ENCODE assay signal across 23 cellular contexts in genomic region chr14:60257862-60258261, GRCh38. TPM values are rescaled to one million over a fixed set of nuclear protein-coding genes. Genes with fewer than 3 reads are reported as not detected.
DNase-seq lines count a peak whose midpoint lies in the region; ATAC-seq and TF ChIP-seq lines count a peak whose summit lies in the region.
"Had no signal": no experiment of that assay in that cellular context is flagged by ENCODE, and none has a peak within 500 bp of the region (broad histone marks: within the 10 kb centered on the region; RNA-seq: fewer than 3 reads in every experiment).

No MANE protein-coding gene starts in this region.

- H2BK15ac ChIP-seq in IMR-90 (ENCODE audit: low read depth, low read length) = no peak overlapping the region

- no peak overlapping the region for H2BK20ac ChIP-seq in IMR-90 (ENCODE audit: low read depth, low read length)

- intact Hi-C loops in IMR-90 (cut with micrococcal nuclease) = no loop called here

- H2AFZ ChIP-seq in IMR-90 (replicated peaks; ENCODE audit: low read length, poor library complexity) = no peak overlapping the region
- H2AFZ ChIP-seq: GM23248 had no signal

- H3K27me3 Mint-ChIP-seq in activated T-cell treated with anti-CD3 and anti-CD28 coated beads, Interleukin-2, amount 50 U/mL, for 4 hours (ENCODE audit: low read depth) = no peaks in the 10 kb centered on the region
- H3K27me3 Mint-ChIP-seq in naive thymus-derived CD8-positive, alpha-beta T cell = no peaks in the 10 kb centered on the region
- H3K27me3 Mint-ChIP-seq: CD4-positive, CD25-positive, alpha-beta regulatory T cell had no signal

- 0 out of 2 replicates have a peak overlapping the region, but pooled peaks have one; percentile 18 for H3K23ac ChIP-seq in IMR-90 (ENCODE audit: low read depth, low read length)

- H3K36me3 Mint-ChIP-seq in activated T-cell treated with anti-CD3 and anti-CD28 coated beads, Interleukin-2, amount 50 U/mL, for 4 hours (ENCODE audit: insufficient read depth) = peaks cover 3% of the 10 kb centered on the region
- H3K36me3 Mint-ChIP-seq in naive thymus-derived CD8-positive, alpha-beta T cell = peaks cover 0 to 4% (median 0%) of the 10 kb centered on the region in 3 donors

- no peak overlapping the region for H2AK5ac ChIP-seq in IMR-90 (ENCODE audit: low read depth, low read length)

- no peak overlapping the region for H4K8ac ChIP-seq in IMR-90 (ENCODE audit: low read depth in 2 of 2, low read length in 2 of 2)

- no peak overlapping the region for H2BK120ac ChIP-seq in IMR-90 (ENCODE audit: low read depth, low read length)

- in situ Hi-C loops in IMR-90 (cut with MboI; ENCODE audit: low sequenced_read_pairs) = no loop called here

- no peak overlapping the region for H3K18ac ChIP-seq in IMR-90 (ENCODE audit: low read depth, low read length)

- no CpG with 5 or more reads among the region's 1 CpG for WGBS in IMR-90 (ENCODE audit: extremely low coverage in 2 of 2, insufficient read length in 1 of 2), 2 experiments

- dilution Hi-C loops in IMR-90 (cut with HindIII; ENCODE audit: low sequenced_read_pairs, unreplicated experiment) = no loop called here

- TF ChIP-seq CTCF in IMR-90 (conservative IDR thresholded peaks at IDR 0.05; ENCODE audit: low read depth, low read length) (no peak), omental fat pad (IDR thresholded peaks at IDR 0.05) (no peak)

- H3K9me1 ChIP-seq in IMR-90 (ENCODE audit: insufficient read depth, low read length) = no peaks in the 10 kb centered on the region

- no peaks in the 10 kb centered on the region for H3K9me3 ChIP-seq in IMR-90 (ENCODE audit: control insufficient read depth, insufficient read depth, low read length)
- H3K9me3 ChIP-seq: SJCRH30 had no signal

- no peaks in the 10 kb centered on the region for H3K9me3 Mint-ChIP-seq in activated T-cell treated with anti-CD3 and anti-CD28 coated beads, Interleukin-2, amount 50 U/mL, for 4 hours
- H3K9me3 Mint-ChIP-seq in naive thymus-derived CD8-positive, alpha-beta T cell = peaks cover 0 to 2% (median 0%) of the 10 kb centered on the region in 9 donors

- H3K27ac ChIP-seq in IMR-90 (ENCODE audit: insufficient read depth, low read length) = no peak overlapping the region
- H3K27ac ChIP-seq: BLaER1, GM23248, KMS-11, SJCRH30 had no signal

- 0 out of 2 replicates have a peak, but pooled peaks cover 2% of the 10 kb centered on the region for H3K4me1 ChIP-seq in IMR-90 (ENCODE audit: control insufficient read depth, insufficient read depth, low read length)
- H3K4me1 ChIP-seq: BLaER1, SJCRH30 had no signal

- H3K14ac ChIP-seq in IMR-90 (replicated peaks; ENCODE audit: low read depth, low read length) = no peak overlapping the region

- CTCF ChIA-PET in IMR-90 (lab: Yijun Ruan, JAX) = no interaction called here

- no peak overlapping the region for H3K27ac Mint-ChIP-seq in naive thymus-derived CD8-positive, alpha-beta T cell
- H3K27ac Mint-ChIP-seq: CD4-positive, CD25-positive, alpha-beta regulatory T cell had no signal

- no peak overlapping the region for H2BK5ac ChIP-seq in IMR-90 (ENCODE audit: low read depth, low read length, poor library complexity, severe bottlenecking)

- POLR2A ChIA-PET in IMR-90 (lab: Charles Lee; ENCODE audit: unreplicated experiment) = interaction anchor here (0.5 kb wide), 1 partner anchor 1575 kb away, joined by 7 read pairs; no protein-coding TSS in a partner anchor
- POLR2A ChIA-PET in naive thymus-derived CD8-positive, alpha-beta T cell (lab: Charles Lee) = interaction anchor here (1.0 kb wide), 1 partner anchor 10 kb away, joined by 3 read pairs; no protein-coding TSS in a partner anchor

- H3K27me3 ChIP-seq in IMR-90 (ENCODE audit: control insufficient read depth, insufficient read depth, low read length) = no peaks in the 10 kb centered on the region
- H3K27me3 ChIP-seq: BLaER1, SJCRH30 had no signal

- no peaks in the 10 kb centered on the region for H3K36me3 ChIP-seq in IMR-90 (ENCODE audit: control insufficient read depth, insufficient read depth, low read length)
- H3K36me3 ChIP-seq: SJCRH30 had no signal

- H3K4me1 Mint-ChIP-seq in activated T-cell treated with anti-CD3 and anti-CD28 coated beads, Interleukin-2, amount 50 U/mL, for 4 hours (ENCODE audit: low read depth) = peaks cover 49% of the 10 kb centered on the region
- H3K4me1 Mint-ChIP-seq in naive thymus-derived CD8-positive, alpha-beta T cell = peaks cover 26 to 76% (median 63%) of the 10 kb centered on the region in 4 donors

- BruUV-seq in IMR-90 (replicated peaks; lab: Mats Ljungman, UMichigan) = no TSS peak

- no peak for TF ChIP-seq RAD21 in IMR-90 (IDR thresholded peaks at IDR 0.05; ENCODE audit: low read length)

- H3K56ac ChIP-seq in IMR-90 (ENCODE audit: extremely low read depth, insufficient read depth, low read length) = no peak overlapping the region

- no peak overlapping the region for H3K4me3 ChIP-seq in IMR-90 (ENCODE audit: insufficient read depth, low read depth, low read length)
- H3K4me3 ChIP-seq: BLaER1, GM23248, SJCRH30 had no signal

- DNase-seq in activated T-cell treated with anti-CD3 and anti-CD28 coated beads, Interleukin-2, amount 50 U/mL, for 4 hours = no peak
- no peak for DNase-seq in activated T-cell treated with anti-CD3 and anti-CD28 coated beads, Interleukin-2, amount 50 U/mL, for 48 hours
- DNase-seq in IMR-90 = no peak
- DNase-seq in naive thymus-derived CD8-positive, alpha-beta T cell = no peak
- no peak for DNase-seq in NCI-H187 (lab: John Stamatoyannopoulos, UW)
- DNase-seq in activated CD8-positive, alpha-beta memory T cell treated with anti-CD3 and anti-CD28 coated beads for 24 hours = no peak
- DNase-seq in omental fat pad (ENCODE audit: low spot score) = no peak
- DNase-seq: GDM1, GM23248, H7, NCI-H1092, NCI-H1417 treated with DMSO at 0.1 percent for 48 hours, NCI-H187 treated with DMSO at 0.1 percent for 48 hours, NCI-H2171 treated with DMSO at 0.1 percent for 48 hours, NCI-H345, NCI-H510A treated with DMSO at 0.1 percent for 48 hours, NCI-H748 treated with DMSO at 0.1 percent for 48 hours, PC-3, SJCRH30 had no signal

- no peak overlapping the region for H3K4ac ChIP-seq in IMR-90 (ENCODE audit: low read depth, low read length)

- no peak overlapping the region for H3K4me3 Mint-ChIP-seq in activated T-cell treated with anti-CD3 and anti-CD28 coated beads, Interleukin-2, amount 50 U/mL, for 4 hours
- H3K4me3 Mint-ChIP-seq in naive thymus-derived CD8-positive, alpha-beta T cell = no peak overlapping the region
- H3K4me3 Mint-ChIP-seq: CD4-positive, CD25-positive, alpha-beta regulatory T cell had no signal

- H3K9ac ChIP-seq in IMR-90 (ENCODE audit: low read depth, low read length) = no peak overlapping the region
- H3K9ac ChIP-seq: BLaER1, GM23248, KMS-11 had no signal

- H2AK9ac ChIP-seq in IMR-90 (replicated peaks; ENCODE audit: low read depth, low read length, poor library complexity) = no peak overlapping the region

- H4K5ac ChIP-seq in IMR-90 (ENCODE audit: low read depth, low read length) = no peak overlapping the region

- no peak overlapping the region for H4K91ac ChIP-seq in IMR-90 (ENCODE audit: insufficient read depth, low read depth, low read length)

- H3K4me2 ChIP-seq in IMR-90 (ENCODE audit: low read depth, low read length) = no peak overlapping the region
- H3K4me2 ChIP-seq: BLaER1, KMS-11 had no signal

- H3K79me1 ChIP-seq in IMR-90 (ENCODE audit: low read depth in 1 of 2, low read length in 2 of 2) = peaks cover 22 to 45% of the 10 kb centered on the region in 2 experiments

- peak; percentile 35 to 37 for ATAC-seq in activated T-cell treated with anti-CD3 and anti-CD28 coated beads, Interleukin-2, amount 50 U/mL, for 4 hours
- ATAC-seq in GM18498 (IDR thresholded peaks at IDR 0.05; ENCODE audit: unreplicated experiment) (peak; percentile 82), IMR-90 (ENCODE audit: low read depth) (no peak), omental fat pad (ENCODE audit: low FRiP score) (no peak)
- ATAC-seq in naive thymus-derived CD8-positive, alpha-beta T cell = peak; percentile 33 to 53
- ATAC-seq: PC-3 had no signal

- H4K20me1 ChIP-seq in IMR-90 (ENCODE audit: insufficient read depth, low read length) = peaks cover 50% of the 10 kb centered on the region

- no peak for TF ChIP-seq POLR2A in IMR-90 (IDR thresholded peaks at IDR 0.05; ENCODE audit: low read depth, low read length)

TF ChIP-seq in IMR-90, 13 proteins besides CTCF, POLR2A, EP300 and RAD21 (continues in another document):
- no peak for TF ChIP-seq BHLHE40 (IDR thresholded peaks at IDR 0.05; ENCODE audit: low read depth, low read length)
- no peak for TF ChIP-seq MAZ (IDR thresholded peaks at IDR 0.05; ENCODE audit: borderline replicate concordance, low read depth, low read length)
- TF ChIP-seq MXI1 (IDR thresholded peaks at IDR 0.05; ENCODE audit: borderline replicate concordance, low read depth, low read length) = no peak
- no peak for TF ChIP-seq USF2 (IDR thresholded peaks at IDR 0.05; ENCODE audit: low read depth, low read length)
- TF ChIP-seq MAFK (IDR thresholded peaks at IDR 0.05; ENCODE audit: low read depth, low read length) = no peak
- no peak for TF ChIP-seq RFX5 (IDR thresholded peaks at IDR 0.05; ENCODE audit: low read depth, low read length)
- no peak for TF ChIP-seq CEBPB (IDR thresholded peaks at IDR 0.05; ENCODE audit: low read depth, low read length)
- TF ChIP-seq RCOR1 (IDR thresholded peaks at IDR 0.05; ENCODE audit: insufficient replicate concordance, low read length) = no peak
- TF ChIP-seq FOS (IDR thresholded peaks at IDR 0.05; ENCODE audit: low read depth, low read length) = no peak
- no peak for TF ChIP-seq NFE2L2 (IDR thresholded peaks at IDR 0.05; ENCODE audit: low read depth, low read length)

RNA-seq across cellular contexts. Expression of gene PPM1A, which starts 8.8 kb away (rescaled TPM):
- 10 to 100 TPM; 39.3 to 40.4 (median 40.0) TPM for total RNA-seq in activated T-cell treated with anti-CD3 and anti-CD28 coated beads, Interleukin-2, amount 50 U/mL, for 4 hours
- total RNA-seq in IMR-90 (2012; rRNA removed) (14.3 and 22.8 TPM in 2 replicates), omental fat pad (10 to 100 TPM; 37.2 to 53.8 (median 38.9) TPM)
- 11.3 and 15.1 TPM in 2 replicates for polyA plus RNA-seq in IMR-90 (2012; rRNA removed)
- 1.1 and 1.8 TPM in 2 replicates for polyA plus RNA-seq in IMR-90 (2012; cell fraction: cytosol; rRNA removed)
- 3.0 and 35.6 TPM in 2 replicates for polyA plus RNA-seq in IMR-90 (2012; cell fraction: nucleus; rRNA removed; ENCODE audit: low replicate concordance)
- 10 to 100 TPM; 47.5 to 48.3 TPM for total RNA-seq in naive thymus-derived CD8-positive, alpha-beta T cell
- 10 to 100 TPM; 15.0 to 18.0 (median 16.9) TPM for polyA plus RNA-seq in naive thymus-derived CD8-positive, alpha-beta T cell

Comparison
In these comparisons a context has a peak if more than half of its experiments do, and no peak if none do; other contexts are left out.
1. ATAC-seq: peak in activated T-cell treated with anti-CD3 and anti-CD28 coated beads, Interleukin-2, amount 50 U/mL, for 4 hours (2 of 2), GM18498 (single experiment) and naive thymus-derived CD8-positive, alpha-beta T cell (2 of 2); none in IMR-90 (single experiment) and omental fat pad (single experiment).